Comparison of ENCODE assay signal across 21 cellular contexts in the genomic region with DNA sequence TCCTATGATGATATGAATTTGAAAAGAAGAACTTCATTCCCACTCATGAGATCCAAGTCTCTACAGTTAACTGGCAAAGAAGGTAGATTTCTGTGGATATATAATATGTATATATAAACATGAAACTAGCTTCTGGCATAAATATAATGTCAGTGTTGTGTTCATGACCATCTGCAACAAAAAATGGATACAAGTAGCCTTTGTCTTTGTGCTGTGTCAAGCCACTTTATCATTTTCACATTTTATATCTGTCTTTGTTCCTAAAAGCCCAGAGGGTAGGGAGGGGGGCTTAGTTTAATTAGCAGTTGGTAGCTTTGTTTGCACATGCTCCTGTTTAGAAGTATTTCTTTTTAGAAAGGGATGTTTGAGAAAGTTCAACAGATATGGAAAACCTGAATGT. TPM values are rescaled to one million over a fixed set of nuclear protein-coding genes. Genes with fewer than 3 reads are reported as not detected.
DNase-seq lines count a peak whose midpoint lies in the region; ATAC-seq and TF ChIP-seq lines count a peak whose summit lies in the region.
"Had no signal": no experiment of that assay in that cellular context is flagged by ENCODE, and none has a peak within 500 bp of the region (broad histone marks: within the 10 kb centered on the region; RNA-seq: fewer than 3 reads in every experiment).

No MANE protein-coding gene starts in this region.

- no TSS peak for BruUV-seq in PC-3 (replicated peaks; lab: Mats Ljungman, UMichigan)

- no peak overlapping the region for H3K27ac ChIP-seq in PC-3 (ENCODE audit: low read length)
- H3K27ac ChIP-seq: BLaER1 had no signal

- TF ChIP-seq CTCF in PC-3 (conservative IDR thresholded peaks at IDR 0.05; ENCODE audit: low read depth, low read length) = no peak

- ATAC-seq in PC-3 = peak; percentile 8; the same call in 1 of the 2 replicates
- no peak for ATAC-seq in GM21390 (IDR thresholded peaks at IDR 0.05; ENCODE audit: unreplicated experiment)
- no peak for ATAC-seq in T-helper 17 cell
- ATAC-seq: K562, Panc1 had no signal

- H3K27me3 Mint-ChIP-seq in T-helper 17 cell = no peaks in the 10 kb centered on the region
- H3K27me3 Mint-ChIP-seq: CD4-positive, alpha-beta T cell had no signal

- DNase-seq in NCI-H1048 (lab: John Stamatoyannopoulos, UW) (peak; percentile 79), NCI-H146 treated with DMSO at 0.1 percent for 48 hours (lab: John Stamatoyannopoulos, UW; ENCODE audit: unreplicated experiment) (peak; percentile 69), PC-3 (no peak), pons (ENCODE audit: low spot score) (peak; percentile 23), T-helper 17 cell (no peak)
- DNase-seq in activated naive CD4-positive, alpha-beta T cell treated with Interleukin-2 at 50 U/mL for 16 hours = no peak
- DNase-seq: CD4-positive, alpha-beta T cell; GOT3; HCEC 1CT; MG63; NCI-H1092; NCI-H1694; NCI-H226; NCI-H510A treated with DMSO at 0.1 percent for 48 hours; T-helper 1 cell had no signal

- H3K27me3 ChIP-seq in PC-3 (ENCODE audit: low read length) = no peaks in the 10 kb centered on the region
- H3K27me3 ChIP-seq: BLaER1, MG63 had no signal

- H3K9ac ChIP-seq in PC-3 (ENCODE audit: low read length) = no peak overlapping the region
- H3K9ac ChIP-seq: BLaER1 had no signal

- no peak overlapping the region for H3K4me3 ChIP-seq in PC-3 (ENCODE audit: low read length)
- H3K4me3 ChIP-seq: BLaER1, K562, MG63 had no signal

- no peak overlapping the region for H3K4me3 Mint-ChIP-seq in T-helper 17 cell
- H3K4me3 Mint-ChIP-seq: CD4-positive, alpha-beta T cell had no signal

- peaks cover 10% of the 10 kb centered on the region for H3K4me1 Mint-ChIP-seq in T-helper 17 cell

- CTCF ChIA-PET in PC-3 (lab: Charles Lee) = interaction anchor here (0.7 to 1.0 kb wide), 2 partner anchors 12 to 600 kb away, joined by 3 read pairs; no protein-coding TSS in a partner anchor

- H3K9me3 ChIP-seq in PC-3 (ENCODE audit: low read length) (no peaks in the 10 kb centered on the region), T-helper 17 cell (ENCODE audit: control insufficient read depth, low read length, poor library complexity, severe bottlenecking) (no peaks in the 10 kb centered on the region)
- H3K9me3 ChIP-seq: BLaER1, MG63 had no signal

- peaks cover 18% of the 10 kb centered on the region for H3K4me1 ChIP-seq in PC-3 (ENCODE audit: insufficient read depth, low read length)
- H3K4me1 ChIP-seq: BLaER1 had no signal

- no peak overlapping the region for H3K27ac Mint-ChIP-seq in T-helper 17 cell
- H3K27ac Mint-ChIP-seq: CD4-positive, alpha-beta T cell had no signal

- no peaks in the 10 kb centered on the region for H4K20me1 ChIP-seq in PC-3 (ENCODE audit: low read length)
- H4K20me1 ChIP-seq: BLaER1 had no signal

- no peaks in the 10 kb centered on the region for H3K9me2 ChIP-seq in PC-3 (replicated peaks; ENCODE audit: low read length)

- no peak overlapping the region for H2AFZ ChIP-seq in PC-3 (ENCODE audit: low read length)

- H3F3A ChIP-seq in PC-3 (ENCODE audit: low read length, unreplicated experiment) = no peaks in the 10 kb centered on the region

- peaks cover 63% of the 10 kb centered on the region for H3K36me3 ChIP-seq in PC-3 (ENCODE audit: low read depth, low read length)

- 0 out of 2 replicates have a peak, but pooled peaks cover 8% of the 10 kb centered on the region for H3K79me2 ChIP-seq in PC-3 (ENCODE audit: low read length)

- H3K36me3 Mint-ChIP-seq in T-helper 17 cell (ENCODE audit: low read depth) = peaks cover 9% of the 10 kb centered on the region

- intact Hi-C loops in PC-3 (cut with micrococcal nuclease) = loop anchor here (2.0 kb wide), 1 partner anchor 14 kb away; no protein-coding TSS in a partner anchor

- POLR2A ChIA-PET in PC-3 (lab: Charles Lee; ENCODE audit: unreplicated experiment) = interaction anchor here (0.6 to 0.7 kb wide), 3 partner anchors 14 to 154 kb away, joined by 3 to 4 read pairs (median 3); a partner anchor contains a TSS

- no peak overlapping the region for H3K4me2 ChIP-seq in PC-3 (ENCODE audit: low read length)
- H3K4me2 ChIP-seq: BLaER1 had no signal

RNA-seq across cellular contexts. Expression of a gene that starts 56.2 kb away (rescaled TPM):
- total RNA-seq in PC-3 (2014; rRNA removed) (0.04 TPM in 1 of 2 replicates, not detected in the other), T-helper 17 cell (under 1 TPM in 1 of 2 donors, not detected in 1; 0.47 TPM)
- total RNA-seq: A673, G401, K562 had no signal

Comparison
In these comparisons a context has a peak if more than half of its experiments do, and no peak if none do; other contexts are left out.
1. DNase-seq: peak in NCI-H1048 (single experiment), NCI-H146 treated with DMSO at 0.1 percent for 48 hours (single experiment) and pons (single experiment); none in PC-3 (single experiment), activated naive CD4-positive, alpha-beta T cell treated with Interleukin-2 at 50 U/mL for 16 hours (single experiment) and T-helper 17 cell (0 of 3).